ENCODE assay signal across 8 cellular contexts in genomic region chr1:178037510-178038253, GRCh38. TPM values are rescaled to one million over a fixed set of nuclear protein-coding genes. Genes with fewer than 3 reads are reported as not detected.
A peak's percentile ranks its signal among the peaks of the same experiment; 100 is the strongest.
DNase-seq lines count a peak whose midpoint lies in the region; ATAC-seq and TF ChIP-seq lines count a peak whose summit lies in the region.

No MANE protein-coding gene starts in this region.

- peak overlapping the region; percentile 60 for H3K4me3 Mint-ChIP-seq in endodermal cell
- no peak overlapping the region for H3K4me3 Mint-ChIP-seq in CD8-positive, alpha-beta T cell

- H3K4me1 Mint-ChIP-seq in endodermal cell: peaks cover 30% of the 10 kb centered on the region
- no peaks in the 10 kb centered on the region for H3K4me1 Mint-ChIP-seq in CD8-positive, alpha-beta T cell (ENCODE audit: low read depth)

- TF ChIP-seq RAD21 in liver (IDR thresholded peaks at IDR 0.05): peak; percentile 46 to 57

- peaks cover 11% of the 10 kb centered on the region for H3K27me3 Mint-ChIP-seq in endodermal cell (ENCODE audit: insufficient read depth)
- H3K27me3 Mint-ChIP-seq in CD8-positive, alpha-beta T cell (ENCODE audit: low read depth): peaks cover 12% of the 10 kb centered on the region

- H3K27ac ChIP-seq in endodermal cell (ENCODE audit: low read depth, low read length) (no peak overlapping the region), liver (ENCODE audit: low read depth in 1 of 2, low read length in 2 of 2) (peak overlapping the region; percentile 74 to 87)
- no peak overlapping the region for H3K27ac ChIP-seq in CD8-positive, alpha-beta T cell (ENCODE audit: low read depth, low read length)

- H3K4me3 ChIP-seq in endodermal cell (ENCODE audit: low read length): no peak overlapping the region
- peak overlapping the region; percentile 80 to 86 (median 82) for H3K4me3 ChIP-seq in liver (ENCODE audit: low read depth in 1 of 3, low read length in 3 of 3)
- H3K4me3 ChIP-seq in BE2C (ENCODE audit: low read depth, low read length): no peak overlapping the region
- no peak overlapping the region for H3K4me3 ChIP-seq in CD8-positive, alpha-beta T cell (ENCODE audit: low read depth, low read length)

- peaks cover 17% of the 10 kb centered on the region for H3K9me3 ChIP-seq in endodermal cell (ENCODE audit: control insufficient read depth, low read length)
- no peaks in the 10 kb centered on the region for H3K9me3 ChIP-seq in liver (ENCODE audit: control insufficient read depth in 4 of 4, low read length in 3 of 4)
- no peaks in the 10 kb centered on the region for H3K9me3 ChIP-seq in BE2C
- no peaks in the 10 kb centered on the region for H3K9me3 ChIP-seq in CD8-positive, alpha-beta T cell (ENCODE audit: low read length)

- no peak for ATAC-seq in CD8-positive, alpha-beta T cell
- no peak for ATAC-seq in GM21825 (IDR thresholded peaks at IDR 0.05; ENCODE audit: unreplicated experiment)

- 75 to 88% methylated on average over 35 to 58 of the region's 58 CpGs for WGBS in endodermal cell (ENCODE audit: insufficient coverage in 1 of 2, insufficient read length in 1 of 2), 2 experiments
- WGBS in liver: 3% methylated on average over 58 of the region's 58 CpGs

- H3K9me3 Mint-ChIP-seq in endodermal cell: peaks cover 19% of the 10 kb centered on the region
- H3K9me3 Mint-ChIP-seq in CD8-positive, alpha-beta T cell: peaks cover 15% of the 10 kb centered on the region

- no peak overlapping the region for H3K9ac ChIP-seq in endodermal cell (ENCODE audit: extremely low read depth, low read length, poor library complexity, severe bottlenecking)
- H3K9ac ChIP-seq in liver (ENCODE audit: low read depth in 1 of 2, low read length in 2 of 2): peak overlapping the region; percentile 72 to 84

- H3K4me1 ChIP-seq in endodermal cell (ENCODE audit: control insufficient read depth, insufficient read depth, low read length) (peaks cover 2% of the 10 kb centered on the region), liver (ENCODE audit: control insufficient read depth in 4 of 4, insufficient read depth in 4 of 4, low read length in 3 of 4) (peaks cover 19 to 51% (median 32%) of the 10 kb centered on the region in 4 donors), BE2C (no peaks in the 10 kb centered on the region)
- no peaks in the 10 kb centered on the region for H3K4me1 ChIP-seq in CD8-positive, alpha-beta T cell (ENCODE audit: insufficient read depth, low read length)

- DNase-seq in GM03348 (ENCODE audit: low spot score) (peak; percentile 97), NCI-H460 (ENCODE audit: extremely low read depth, low read depth) (peak; percentile 82), endodermal cell (peak; percentile 90), stromal cell of bone marrow (ENCODE audit: low read depth) (peak; percentile 57), BE2C (no peak)
- DNase-seq in CD8-positive, alpha-beta T cell: no peak

- intact Hi-C loops in CD8-positive, alpha-beta T cell (cut with DNase I, micrococcal nuclease): no loop called here

- H3K36me3 Mint-ChIP-seq in endodermal cell (ENCODE audit: low read depth): no peaks in the 10 kb centered on the region
- H3K36me3 Mint-ChIP-seq in CD8-positive, alpha-beta T cell: no peaks in the 10 kb centered on the region

- CTCF ChIA-PET in CD8-positive, alpha-beta T cell (lab: Charles Lee): no interaction called here

- no peak overlapping the region for H3K27ac Mint-ChIP-seq in endodermal cell
- H3K27ac Mint-ChIP-seq in CD8-positive, alpha-beta T cell: no peak overlapping the region

- TF ChIP-seq CTCF in endodermal cell (conservative IDR thresholded peaks at IDR 0.05): peak; percentile 70
- peak; percentile 58 for TF ChIP-seq CTCF in liver (IDR thresholded peaks at IDR 0.05; ENCODE audit: low read depth, low read length, missing input control)
- no peak for TF ChIP-seq CTCF in BE2C (IDR thresholded peaks at IDR 0.05; ENCODE audit: low read depth, low read length)
- no peak for TF ChIP-seq CTCF in CD8-positive, alpha-beta T cell (IDR thresholded peaks at IDR 0.05)

- H3K27me3 ChIP-seq in endodermal cell (ENCODE audit: control insufficient read depth, insufficient read depth, low read length, poor library complexity, severe bottlenecking): no peaks in the 10 kb centered on the region
- no peaks in the 10 kb centered on the region for H3K27me3 ChIP-seq in liver (ENCODE audit: control insufficient read depth in 4 of 4, insufficient read depth in 4 of 4, low read length in 3 of 4)
- H3K27me3 ChIP-seq in BE2C: no peaks in the 10 kb centered on the region
- H3K27me3 ChIP-seq in CD8-positive, alpha-beta T cell (ENCODE audit: insufficient read depth, low read length): no peaks in the 10 kb centered on the region

- POLR2A ChIA-PET in CD8-positive, alpha-beta T cell (lab: Charles Lee): no interaction called here

- H3K36me3 ChIP-seq in endodermal cell (ENCODE audit: control insufficient read depth, insufficient read depth, low read length) (no peaks in the 10 kb centered on the region), liver (ENCODE audit: control insufficient read depth in 4 of 4, insufficient read depth in 3 of 4, low read depth in 1 of 4, low read length in 3 of 4) (no peaks in the 10 kb centered on the region), BE2C (no peaks in the 10 kb centered on the region)
- H3K36me3 ChIP-seq in CD8-positive, alpha-beta T cell (ENCODE audit: insufficient read depth, low read length): no peaks in the 10 kb centered on the region

TF ChIP-seq in liver, 16 proteins besides CTCF, POLR2A, EP300 and RAD21:
- TF ChIP-seq GABPA (IDR thresholded peaks at IDR 0.05 in 1 of 2, conservative IDR thresholded peaks at IDR 0.05 in 1 of 2) (peak in 1 of 2 donors; percentile 59), MAX (IDR thresholded peaks at IDR 0.05) (no peak), SP1 (IDR thresholded peaks at IDR 0.05) (peak; percentile 27), FOXA1 (IDR thresholded peaks at IDR 0.05) (no peak), REST (IDR thresholded peaks at IDR 0.05) (peak; percentile 37), TAF1 (conservative IDR thresholded peaks at IDR 0.05) (peak; percentile 32)

RNA-seq across cellular contexts. Expression of gene RASAL2, which starts 56.2 kb away (rescaled TPM):
- 6.8 and 6.9 TPM in 2 replicates for total RNA-seq in NCI-H460 (2014; rRNA removed; shearing (Covaris generic))
- polyA plus RNA-seq in NCI-H460 (2014; cell fraction: nucleus; rRNA removed): 5.5 and 8.3 TPM in 2 replicates
- 10 to 100 TPM; 21.8 to 22.1 TPM for total RNA-seq in endodermal cell
- 19.7 TPM for polyA plus RNA-seq in endodermal cell (2013, experiment 1 of 2)
- 16.8 TPM for polyA plus RNA-seq in endodermal cell (2013, experiment 2 of 2)
- total RNA-seq in liver: 1 to 10 TPM; 6.0 to 8.1 TPM
- polyA plus RNA-seq in liver: 1 to 10 TPM; 1.8 to 2.2 TPM
- 2.5 TPM for polyA plus RNA-seq in BE2C (2012; ENCODE audit: insufficient read depth, insufficient read length, low read depth)
- total RNA-seq in CD8-positive, alpha-beta T cell: not detected

Comparison
In these comparisons a context has a peak if more than half of its experiments do, and no peak if none do; other contexts are left out.
1. DNase-seq: peak in GM03348 (single experiment), NCI-H460 (single experiment), endodermal cell (single experiment) and stromal cell of bone marrow (single experiment); none in BE2C (single experiment) and CD8-positive, alpha-beta T cell (0 of 7).
2. H3K27ac ChIP-seq: peak in liver (2 of 2); none in endodermal cell (single experiment) and CD8-positive, alpha-beta T cell (single experiment).
3. H3K4me3 ChIP-seq: peak in liver (3 of 3); none in endodermal cell (single experiment), BE2C (single experiment) and CD8-positive, alpha-beta T cell (single experiment).
4. CTCF ChIP-seq: peak in endodermal cell (single experiment) and liver (single experiment); none in BE2C (single experiment) and CD8-positive, alpha-beta T cell (single experiment).